ENCODE assay signal across 8 cellular contexts in the genomic region with DNA sequence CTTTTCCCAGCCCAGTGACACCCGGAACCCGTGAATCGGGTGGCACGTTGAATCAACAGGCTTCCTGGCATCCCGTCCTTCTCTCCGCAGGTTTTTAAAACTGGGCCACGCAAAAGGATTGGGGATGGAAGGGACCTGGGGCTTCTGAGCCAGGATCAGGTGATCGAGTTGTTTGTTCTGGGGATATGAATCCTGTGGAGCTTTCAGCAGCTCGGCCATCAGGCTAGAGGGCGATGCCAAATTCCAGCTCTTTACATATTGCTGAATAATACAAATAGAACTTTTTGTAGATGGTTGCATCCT. TPM values are rescaled to one million over a fixed set of nuclear protein-coding genes. Genes with fewer than 3 reads are reported as not detected.
DNase-seq lines count a peak whose midpoint lies in the region; TF ChIP-seq lines count a peak whose summit lies in the region.

No MANE protein-coding gene starts in this region.

- H3K36me3 Mint-ChIP-seq in IgD-negative memory B cell, result peaks cover 5% of the 10 kb centered on the region
- H3K36me3 Mint-ChIP-seq in nephron progenitor cell (ENCODE audit: low read depth), result peaks cover 62% of the 10 kb centered on the region

- no peak for TF ChIP-seq CTCF in C4-2B (conservative IDR thresholded peaks at IDR 0.05)
- no peak for TF ChIP-seq CTCF in colonic mucosa (IDR thresholded peaks at IDR 0.05)
- no peak for TF ChIP-seq CTCF in nephron progenitor cell (IDR thresholded peaks at IDR 0.05)

- H3K9me3 ChIP-seq in colonic mucosa, result no peaks in the 10 kb centered on the region

- H3K4me1 Mint-ChIP-seq in IgD-negative memory B cell (peaks cover 38 to 52% (median 45%) of the 10 kb centered on the region in 3 donors), nephron progenitor cell (peaks cover 52% of the 10 kb centered on the region)

- peak overlapping the region; percentile 89 for H3K4me3 ChIP-seq in colonic mucosa

- no peak for DNase-seq in colonic mucosa
- no peak for DNase-seq in nephron progenitor cell
- no peak for DNase-seq in hypothalamus (lab: John Stamatoyannopoulos, UW)
- no peak for DNase-seq in SW480 (ENCODE audit: low spot score)
- DNase-seq in hippocampal formation (lab: John Stamatoyannopoulos, UW), result no peak
- no peak for DNase-seq in activated CD4-positive, alpha-beta T cell treated with anti-CD3 and anti-CD28 coated beads, Interleukin-2, amount 50 U/mL, for 1 hour

- H3K27me3 Mint-ChIP-seq in IgD-negative memory B cell (no peaks in the 10 kb centered on the region), nephron progenitor cell (ENCODE audit: low read depth, poor library complexity) (no peaks in the 10 kb centered on the region)

- no peaks in the 10 kb centered on the region for H3K27me3 ChIP-seq in colonic mucosa

- H3K27ac Mint-ChIP-seq in IgD-negative memory B cell, result peak overlapping the region; percentile 100
- peak overlapping the region; percentile 100 for H3K27ac Mint-ChIP-seq in nephron progenitor cell

- H3K36me3 ChIP-seq in colonic mucosa, result no peaks in the 10 kb centered on the region

- peaks cover 11% of the 10 kb centered on the region for H3K4me1 ChIP-seq in colonic mucosa

- H3K9me3 Mint-ChIP-seq in IgD-negative memory B cell, result no peaks in the 10 kb centered on the region
- peaks cover 40% of the 10 kb centered on the region for H3K9me3 Mint-ChIP-seq in nephron progenitor cell

- H3K27ac ChIP-seq in C4-2B (peak overlapping the region; percentile 89), colonic mucosa (peak overlapping the region; percentile 93)

- peak overlapping the region; percentile 89 to 93 for H3K9ac ChIP-seq in colonic mucosa (ENCODE audit: low read depth in 2 of 2, low read length in 2 of 2)

- H3K4me3 Mint-ChIP-seq in IgD-negative memory B cell (peak overlapping the region; percentile 99 to 100 (median 100)), nephron progenitor cell (peak overlapping the region; percentile 99)

- intact Hi-C loops in colonic mucosa (cut with DNase I), result no loop called here

RNA-seq across cellular contexts. Expression of gene SUPT6H, which starts 0.5 kb away (rescaled TPM):
- 14.2 TPM for polyA plus RNA-seq in IgD-negative memory B cell
- 10 to 100 TPM; 40.1 to 47.1 TPM for total RNA-seq in colonic mucosa

RNA-seq across cellular contexts. Expression of gene SDF2, which starts 0.8 kb away (rescaled TPM):
- 59.5 TPM for polyA plus RNA-seq in IgD-negative memory B cell
- 10 to 100 TPM; 50.7 to 56.4 TPM for total RNA-seq in colonic mucosa

RNA-seq across cellular contexts. Expression of gene BLTP2, which starts 17.5 kb away (rescaled TPM):
- 41.4 TPM for polyA plus RNA-seq in IgD-negative memory B cell
- 100 to 1,000 TPM; 114 to 202 TPM for total RNA-seq in colonic mucosa

RNA-seq across cellular contexts. Expression of gene RSKR, which starts 48.5 kb away (rescaled TPM):
- polyA plus RNA-seq in IgD-negative memory B cell, result 0.11 TPM
- total RNA-seq in colonic mucosa, result 10 to 100 TPM in 1 of 2 donors, 1 to 10 TPM in 1; 3.2 to 16.2 TPM

RNA-seq across cellular contexts. Expression of gene PROCA1, which starts 49.2 kb away (rescaled TPM):
- 2.7 TPM for polyA plus RNA-seq in IgD-negative memory B cell
- total RNA-seq in colonic mucosa, result 1 to 10 TPM; 1.0 to 2.5 TPM
